ENCODE assay signal across 1 cellular context in the genomic region with DNA sequence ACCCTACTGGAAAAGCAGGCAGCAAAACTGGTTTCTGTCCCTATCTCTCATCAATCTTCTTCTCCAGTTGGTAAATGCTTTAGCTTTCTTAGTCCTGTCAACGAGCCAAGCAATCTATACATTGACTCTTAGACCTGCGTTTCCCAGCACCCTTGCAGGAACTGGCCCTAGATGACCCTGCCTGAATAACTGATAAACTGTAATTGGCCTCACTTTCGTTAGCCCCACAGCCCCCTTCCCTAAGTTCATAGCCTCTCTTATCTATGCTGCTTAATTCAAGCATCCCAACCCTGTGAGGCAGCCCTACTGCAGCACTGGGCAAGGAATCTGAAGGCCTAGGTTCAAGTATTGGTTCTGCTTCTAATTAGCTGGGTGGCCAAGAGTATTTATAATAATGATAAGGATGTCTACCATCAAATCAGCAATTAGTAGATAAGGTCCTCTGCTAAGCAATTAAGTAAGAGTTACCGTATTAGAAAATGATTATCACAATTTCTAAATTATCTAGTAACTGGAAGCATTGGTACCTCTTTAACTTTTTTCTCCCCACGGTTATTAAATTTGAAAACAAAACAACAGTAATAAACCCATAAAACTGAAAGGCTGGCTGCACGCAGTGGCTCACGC.
TF ChIP-seq lines count a peak whose summit lies in the region.

No MANE protein-coding gene starts in this region.

TF ChIP-seq in IMR-90, 13 proteins besides CTCF, POLR2A, EP300 and RAD21:
- TF ChIP-seq ELK1 (IDR thresholded peaks at IDR 0.05; ENCODE audit: borderline replicate concordance, low read depth, low read length), result no peak
- no peak for TF ChIP-seq CHD1 (IDR thresholded peaks at IDR 0.05; ENCODE audit: low read depth, low read length)
- TF ChIP-seq MAZ (IDR thresholded peaks at IDR 0.05; ENCODE audit: borderline replicate concordance, low read depth, low read length), result no peak
- no peak for TF ChIP-seq RFX5 (IDR thresholded peaks at IDR 0.05; ENCODE audit: low read depth, low read length)
- TF ChIP-seq CEBPB (IDR thresholded peaks at IDR 0.05; ENCODE audit: low read depth, low read length), result no peak
- no peak for TF ChIP-seq SMC3 (IDR thresholded peaks at IDR 0.05; ENCODE audit: low read depth, low read length)
- no peak for TF ChIP-seq FOS (IDR thresholded peaks at IDR 0.05; ENCODE audit: low read depth, low read length)
- no peak for TF ChIP-seq BHLHE40 (IDR thresholded peaks at IDR 0.05; ENCODE audit: low read depth, low read length)
- TF ChIP-seq NFE2L2 (IDR thresholded peaks at IDR 0.05; ENCODE audit: low read depth, low read length), result no peak
- TF ChIP-seq RCOR1 (IDR thresholded peaks at IDR 0.05; ENCODE audit: insufficient replicate concordance, low read length), result no peak
- TF ChIP-seq, protein P1, sequence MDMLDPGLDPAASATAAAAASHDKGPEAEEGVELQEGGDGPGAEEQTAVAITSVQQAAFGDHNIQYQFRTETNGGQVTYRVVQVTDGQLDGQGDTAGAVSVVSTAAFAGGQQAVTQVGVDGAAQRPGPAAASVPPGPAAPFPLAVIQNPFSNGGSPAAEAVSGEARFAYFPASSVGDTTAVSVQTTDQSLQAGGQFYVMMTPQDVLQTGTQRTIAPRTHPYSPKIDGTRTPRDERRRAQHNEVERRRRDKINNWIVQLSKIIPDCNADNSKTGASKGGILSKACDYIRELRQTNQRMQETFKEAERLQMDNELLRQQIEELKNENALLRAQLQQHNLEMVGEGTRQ (IDR thresholded peaks at IDR 0.05; ENCODE audit: low read depth, low read length), result no peak
- TF ChIP-seq MAFK (IDR thresholded peaks at IDR 0.05; ENCODE audit: low read depth, low read length), result no peak
- TF ChIP-seq MXI1 (IDR thresholded peaks at IDR 0.05; ENCODE audit: borderline replicate concordance, low read depth, low read length), result no peak
